ENCODE assay signal across 16 cellular contexts in genomic region chr10:103975169-103975568, GRCh38. TPM values are rescaled to one million over a fixed set of nuclear protein-coding genes. Genes with fewer than 3 reads are reported as not detected.
A peak's percentile ranks its signal among the peaks of the same experiment; 100 is the strongest.
DNase-seq lines count a peak whose midpoint lies in the region; ATAC-seq and TF ChIP-seq lines count a peak whose summit lies in the region.
"Had no signal": no experiment of that assay in that cellular context is flagged by ENCODE, and none has a peak within 500 bp of the region (broad histone marks: within the 10 kb centered on the region; RNA-seq: fewer than 3 reads in every experiment).

No MANE protein-coding gene starts in this region.

- no peak for DNase-seq in activated CD8-positive, alpha-beta T cell treated with anti-CD3 and anti-CD28 coated beads for 36 hours
- DNase-seq in activated CD8-positive, alpha-beta T cell treated with anti-CD3 and anti-CD28 coated beads, Interleukin-2, amount 10 ng/mL, durations not matched to agents 7 days and 5 days, result no peak
- DNase-seq in Calu3, result no peak
- no peak for DNase-seq in central memory CD8-positive, alpha-beta T cell (ENCODE audit: low spot score in 2 of 2)
- DNase-seq in nephron progenitor cell, result no peak
- DNase-seq in NCI-H2171 treated with DMSO at 0.1 percent for 48 hours (lab: John Stamatoyannopoulos, UW), result no peak
- no peak for DNase-seq in activated effector memory CD4-positive, alpha-beta T cell treated with Interleukin-2 at 50 U/mL for 16 hours
- DNase-seq in CD14-positive monocyte (ENCODE audit: low spot score), result no peak
- DNase-seq: DMS53, NCI-H1048, NCI-H146, NCI-H2081 treated with DMSO at 0.1 percent for 48 hours, NCI-H2227 treated with DMSO at 0.1 percent for 48 hours, NCI-H524, OCI-M1, SIG-M5 had no signal

- intact Hi-C loops in activated CD8-positive, alpha-beta T cell treated with anti-CD3 and anti-CD28 coated beads for 36 hours (cut with micrococcal nuclease), result no loop called here
- intact Hi-C loops in Calu3 (cut with micrococcal nuclease; ENCODE audit: unreplicated experiment) (no loop called here), CD14-positive monocyte (cut with micrococcal nuclease) (loop anchor here in 1 of 2 donors (5.0 kb wide), 1 partner anchor 73 kb away; no protein-coding TSS in a partner anchor)

- POLR2A ChIA-PET in activated CD8-positive, alpha-beta T cell treated with anti-CD3 and anti-CD28 coated beads for 36 hours (lab: Charles Lee), result no interaction called here
- POLR2A ChIA-PET in activated CD8-positive, alpha-beta T cell treated with anti-CD3 and anti-CD28 coated beads, Interleukin-2, amount 10 ng/mL, durations not matched to agents 7 days and 5 days (lab: Charles Lee), result no interaction called here

- BruUV-seq in Calu3 (replicated peaks; lab: Mats Ljungman, UMichigan), result no TSS peak

- peaks cover 44% of the 10 kb centered on the region for H3K4me1 Mint-ChIP-seq in activated CD8-positive, alpha-beta T cell treated with anti-CD3 and anti-CD28 coated beads for 36 hours (ENCODE audit: low read depth)
- H3K4me1 Mint-ChIP-seq in activated CD8-positive, alpha-beta T cell treated with anti-CD3 and anti-CD28 coated beads, Interleukin-2, amount 10 ng/mL, durations not matched to agents 7 days and 5 days (ENCODE audit: low read depth), result peaks cover 21% of the 10 kb centered on the region
- H3K4me1 Mint-ChIP-seq in Calu3 (ENCODE audit: low read depth, unreplicated experiment), result peaks cover 18% of the 10 kb centered on the region
- peaks cover 49% of the 10 kb centered on the region for H3K4me1 Mint-ChIP-seq in central memory CD8-positive, alpha-beta T cell
- H3K4me1 Mint-ChIP-seq in nephron progenitor cell, result peaks cover 9% of the 10 kb centered on the region
- H3K4me1 Mint-ChIP-seq in CD14-positive monocyte, result peaks cover 26% of the 10 kb centered on the region

- peaks cover 5% of the 10 kb centered on the region for H3K9me3 Mint-ChIP-seq in activated CD8-positive, alpha-beta T cell treated with anti-CD3 and anti-CD28 coated beads for 36 hours
- no peaks in the 10 kb centered on the region for H3K9me3 Mint-ChIP-seq in activated CD8-positive, alpha-beta T cell treated with anti-CD3 and anti-CD28 coated beads, Interleukin-2, amount 10 ng/mL, durations not matched to agents 7 days and 5 days (ENCODE audit: insufficient read depth)
- H3K9me3 Mint-ChIP-seq in Calu3 (ENCODE audit: low read depth, unreplicated experiment) (no peaks in the 10 kb centered on the region), nephron progenitor cell (peaks cover 25% of the 10 kb centered on the region), CD14-positive monocyte (no peaks in the 10 kb centered on the region)
- H3K9me3 Mint-ChIP-seq in central memory CD8-positive, alpha-beta T cell, result no peaks in the 10 kb centered on the region

- no peak for ATAC-seq in activated CD8-positive, alpha-beta T cell treated with anti-CD3 and anti-CD28 coated beads for 36 hours
- no peak for ATAC-seq in activated CD8-positive, alpha-beta T cell treated with anti-CD3 and anti-CD28 coated beads, Interleukin-2, amount 10 ng/mL, durations not matched to agents 7 days and 5 days
- no peak for ATAC-seq in central memory CD8-positive, alpha-beta T cell (replicated peaks; ENCODE audit: extremely low read depth, poor library complexity, severe bottlenecking)

- no peak for TF ChIP-seq CTCF in activated CD8-positive, alpha-beta T cell treated with anti-CD3 and anti-CD28 coated beads for 36 hours (IDR thresholded peaks at IDR 0.05)
- TF ChIP-seq CTCF in Calu3 (IDR thresholded peaks at IDR 0.05; ENCODE audit: unreplicated experiment) (no peak), nephron progenitor cell (IDR thresholded peaks at IDR 0.05) (no peak), CD14-positive monocyte (IDR thresholded peaks at IDR 0.05) (no peak)

- H3K4me3 Mint-ChIP-seq in activated CD8-positive, alpha-beta T cell treated with anti-CD3 and anti-CD28 coated beads for 36 hours, result no peak overlapping the region
- H3K4me3 Mint-ChIP-seq in activated CD8-positive, alpha-beta T cell treated with anti-CD3 and anti-CD28 coated beads, Interleukin-2, amount 10 ng/mL, durations not matched to agents 7 days and 5 days, result no peak overlapping the region
- H3K4me3 Mint-ChIP-seq in Calu3 (ENCODE audit: low read depth, unreplicated experiment) (peak overlapping the region; percentile 43), nephron progenitor cell (no peak overlapping the region), CD14-positive monocyte (no peak overlapping the region)
- H3K4me3 Mint-ChIP-seq in central memory CD8-positive, alpha-beta T cell, result no peak overlapping the region

- CTCF ChIA-PET in activated CD8-positive, alpha-beta T cell treated with anti-CD3 and anti-CD28 coated beads for 36 hours (lab: Charles Lee), result interaction anchor here (1.1 to 1.2 kb wide), 2 partner anchors 87 to 146 kb away, joined by 3 to 4 read pairs; partner anchors contain the start of gene SFR1
- CTCF ChIA-PET in activated CD8-positive, alpha-beta T cell treated with anti-CD3 and anti-CD28 coated beads, Interleukin-2, amount 10 ng/mL, durations not matched to agents 7 days and 5 days (lab: Charles Lee), result no interaction called here
- CTCF ChIA-PET in Calu3 (lab: Charles Lee), result no interaction called here

- peaks cover 12% of the 10 kb centered on the region for H3K36me3 Mint-ChIP-seq in activated CD8-positive, alpha-beta T cell treated with anti-CD3 and anti-CD28 coated beads for 36 hours (ENCODE audit: low read depth)
- peaks cover 19% of the 10 kb centered on the region for H3K36me3 Mint-ChIP-seq in activated CD8-positive, alpha-beta T cell treated with anti-CD3 and anti-CD28 coated beads, Interleukin-2, amount 10 ng/mL, durations not matched to agents 7 days and 5 days (ENCODE audit: low read depth)
- peaks cover 14% of the 10 kb centered on the region for H3K36me3 Mint-ChIP-seq in Calu3 (ENCODE audit: insufficient read depth, unreplicated experiment)
- peaks cover 5% of the 10 kb centered on the region for H3K36me3 Mint-ChIP-seq in central memory CD8-positive, alpha-beta T cell (ENCODE audit: insufficient read depth)
- peaks cover 48% of the 10 kb centered on the region for H3K36me3 Mint-ChIP-seq in nephron progenitor cell (ENCODE audit: low read depth)
- peaks cover 4 to 6% of the 10 kb centered on the region in 2 donors for H3K36me3 Mint-ChIP-seq in CD14-positive monocyte

- H3K27ac Mint-ChIP-seq in activated CD8-positive, alpha-beta T cell treated with anti-CD3 and anti-CD28 coated beads for 36 hours, result peak overlapping the region; percentile 1
- no peak overlapping the region for H3K27ac Mint-ChIP-seq in activated CD8-positive, alpha-beta T cell treated with anti-CD3 and anti-CD28 coated beads, Interleukin-2, amount 10 ng/mL, durations not matched to agents 7 days and 5 days
- peak overlapping the region; percentile 54 for H3K27ac Mint-ChIP-seq in Calu3 (ENCODE audit: unreplicated experiment)
- peak overlapping the region; percentile 71 for H3K27ac Mint-ChIP-seq in central memory CD8-positive, alpha-beta T cell (ENCODE audit: low read depth)
- H3K27ac Mint-ChIP-seq in nephron progenitor cell, result peak overlapping the region; percentile 12
- H3K27ac Mint-ChIP-seq in CD14-positive monocyte, result no peak overlapping the region

- H3K27me3 Mint-ChIP-seq in activated CD8-positive, alpha-beta T cell treated with anti-CD3 and anti-CD28 coated beads for 36 hours, result no peaks in the 10 kb centered on the region
- no peaks in the 10 kb centered on the region for H3K27me3 Mint-ChIP-seq in activated CD8-positive, alpha-beta T cell treated with anti-CD3 and anti-CD28 coated beads, Interleukin-2, amount 10 ng/mL, durations not matched to agents 7 days and 5 days (ENCODE audit: low read depth)
- H3K27me3 Mint-ChIP-seq in Calu3 (ENCODE audit: unreplicated experiment) (no peaks in the 10 kb centered on the region), nephron progenitor cell (ENCODE audit: low read depth, poor library complexity) (no peaks in the 10 kb centered on the region), CD14-positive monocyte (ENCODE audit: low read depth in 3 of 3) (peaks cover 0 to 2% (median 0%) of the 10 kb centered on the region in 3 donors)
- H3K27me3 Mint-ChIP-seq in central memory CD8-positive, alpha-beta T cell, result no peaks in the 10 kb centered on the region

RNA-seq across cellular contexts. Expression of gene SLK, which starts 8.2 kb away (rescaled TPM):
- total RNA-seq in activated CD8-positive, alpha-beta T cell treated with anti-CD3 and anti-CD28 coated beads for 36 hours, result 10 to 100 TPM; 17.8 to 19.2 TPM
- 10 to 100 TPM; 32.6 to 33.5 TPM for total RNA-seq in activated CD8-positive, alpha-beta T cell treated with anti-CD3 and anti-CD28 coated beads, Interleukin-2, amount 10 ng/mL, durations not matched to agents 7 days and 5 days
- total RNA-seq in Calu3 (2022), result 25.6 and 31.2 TPM in 2 replicates
- 1 to 10 TPM; 2.9 to 4.4 TPM for polyA plus RNA-seq in CD14-positive monocyte

RNA-seq across cellular contexts. Expression of gene STN1, which starts 57.2 kb away (rescaled TPM):
- total RNA-seq in activated CD8-positive, alpha-beta T cell treated with anti-CD3 and anti-CD28 coated beads for 36 hours, result 10 to 100 TPM; 32.1 to 32.4 TPM
- 10 to 100 TPM; 48.8 to 49.8 TPM for total RNA-seq in activated CD8-positive, alpha-beta T cell treated with anti-CD3 and anti-CD28 coated beads, Interleukin-2, amount 10 ng/mL, durations not matched to agents 7 days and 5 days
- 13.1 and 16.0 TPM in 2 replicates for total RNA-seq in Calu3 (2022)
- 10 to 100 TPM; 35.9 to 37.4 TPM for polyA plus RNA-seq in CD14-positive monocyte

Comparison
In these comparisons a context has a peak if more than half of its experiments do, and no peak if none do; other contexts are left out.
1. H3K27ac Mint-ChIP-seq: peak in activated CD8-positive, alpha-beta T cell treated with anti-CD3 and anti-CD28 coated beads for 36 hours (single experiment), Calu3 (single experiment), central memory CD8-positive, alpha-beta T cell (single experiment) and nephron progenitor cell (single experiment); none in activated CD8-positive, alpha-beta T cell treated with anti-CD3 and anti-CD28 coated beads, Interleukin-2, amount 10 ng/mL, durations not matched to agents 7 days and 5 days (single experiment) and CD14-positive monocyte (0 of 7).